ENCODE assay signal across 1 cellular context in genomic region chr1:61101461-61102440, GRCh38.
TF ChIP-seq lines count a peak whose summit lies in the region.

No MANE protein-coding gene starts in this region.

TF ChIP-seq in HEK293, 187 proteins besides CTCF, POLR2A, EP300 and RAD21 (continued from another document):
- TF ChIP-seq, protein P1, sequence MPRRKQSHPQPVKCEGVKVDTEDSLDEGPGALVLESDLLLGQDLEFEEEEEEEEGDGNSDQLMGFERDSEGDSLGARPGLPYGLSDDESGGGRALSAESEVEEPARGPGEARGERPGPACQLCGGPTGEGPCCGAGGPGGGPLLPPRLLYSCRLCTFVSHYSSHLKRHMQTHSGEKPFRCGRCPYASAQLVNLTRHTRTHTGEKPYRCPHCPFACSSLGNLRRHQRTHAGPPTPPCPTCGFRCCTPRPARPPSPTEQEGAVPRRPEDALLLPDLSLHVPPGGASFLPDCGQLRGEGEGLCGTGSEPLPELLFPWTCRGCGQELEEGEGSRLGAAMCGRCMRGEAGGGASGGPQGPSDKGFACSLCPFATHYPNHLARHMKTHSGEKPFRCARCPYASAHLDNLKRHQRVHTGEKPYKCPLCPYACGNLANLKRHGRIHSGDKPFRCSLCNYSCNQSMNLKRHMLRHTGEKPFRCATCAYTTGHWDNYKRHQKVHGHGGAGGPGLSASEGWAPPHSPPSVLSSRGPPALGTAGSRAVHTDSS (tag by site-specific recombination; IDR thresholded peaks at IDR 0.05), result no peak
- TF ChIP-seq PRDM2 (tag by site-specific recombination; IDR thresholded peaks at IDR 0.05; ENCODE audit: borderline replicate concordance) (no peak), OVOL3 (tag by site-specific recombination; IDR thresholded peaks at IDR 0.05) (no peak)
